ENCODE assay signal across 8 cellular contexts in the genomic region with DNA sequence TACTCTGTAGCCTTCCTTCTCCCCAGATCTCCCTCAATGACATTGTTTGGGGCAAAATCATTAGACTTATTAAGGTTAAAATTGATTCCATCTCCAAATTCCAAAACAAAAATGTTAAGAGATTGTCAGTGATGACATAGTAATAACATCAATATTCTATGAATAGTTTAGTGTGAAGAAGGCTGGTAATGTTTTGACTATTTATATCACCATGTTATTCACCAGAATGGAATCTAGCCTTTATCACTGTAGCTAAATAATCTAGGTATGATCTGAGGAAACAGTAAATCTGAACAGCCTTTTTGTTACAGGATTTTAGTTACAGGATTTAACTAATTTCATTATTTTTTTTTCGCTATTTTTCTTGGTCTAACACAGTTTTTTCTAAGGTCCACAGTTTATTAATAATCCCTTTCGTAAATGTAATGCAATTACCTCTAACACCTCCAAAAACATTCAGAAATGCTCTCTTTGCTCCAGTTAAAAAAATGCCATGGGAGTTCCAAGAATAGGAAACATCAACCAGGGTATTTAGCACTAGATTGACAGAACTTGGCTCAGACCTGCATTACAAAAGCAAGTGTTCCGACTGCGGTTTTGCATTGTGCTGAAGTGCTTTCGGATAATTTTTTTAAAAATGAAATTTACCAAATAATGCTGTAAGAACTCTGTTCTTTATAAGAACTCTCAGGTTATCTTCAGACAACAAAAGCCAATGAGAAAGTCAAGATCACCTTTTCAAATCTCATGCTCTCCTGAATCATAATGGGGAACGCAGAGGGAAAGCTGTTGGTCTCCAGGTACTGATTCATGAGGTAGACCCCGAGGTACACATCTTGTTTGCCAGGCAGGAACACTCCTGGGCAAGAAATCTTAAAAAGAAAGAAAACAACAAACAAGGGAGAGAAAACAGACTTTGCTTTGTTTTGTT. TPM values are rescaled to one million over a fixed set of nuclear protein-coding genes. Genes with fewer than 3 reads are reported as not detected.
DNase-seq lines count a peak whose midpoint lies in the region; ATAC-seq and FAIRE-seq lines count a peak whose summit lies in the region.

No MANE protein-coding gene starts in this region.

- peak overlapping the region; percentile 74 for H3K27ac ChIP-seq in effector memory CD4-positive, alpha-beta T cell (ENCODE audit: insufficient read depth, low read length, poor library complexity, severe bottlenecking)

- no peaks in the 10 kb centered on the region for H3K9me3 ChIP-seq in effector memory CD4-positive, alpha-beta T cell (ENCODE audit: control insufficient read depth, low read length)
- no peaks in the 10 kb centered on the region for H3K9me3 ChIP-seq in neuron (ENCODE audit: low read length)

- peaks cover 44% of the 10 kb centered on the region for H3K4me1 Mint-ChIP-seq in activated CD4-positive, alpha-beta T cell treated with anti-CD3 and anti-CD28 coated beads for 36 hours

- no peaks in the 10 kb centered on the region for H3K36me3 ChIP-seq in effector memory CD4-positive, alpha-beta T cell (ENCODE audit: control insufficient read depth, insufficient read depth, low read length)
- no peaks in the 10 kb centered on the region for H3K36me3 ChIP-seq in neuron (ENCODE audit: insufficient read depth, low read length)

- intact Hi-C loops in activated CD4-positive, alpha-beta T cell treated with anti-CD3 and anti-CD28 coated beads for 36 hours (cut with DNase I, micrococcal nuclease), result loop anchor here (1.0 to 10.0 kb wide), 6 partner anchors 18 to 1817 kb away; a partner anchor contains a TSS

- no peaks in the 10 kb centered on the region for H3K27me3 Mint-ChIP-seq in activated CD4-positive, alpha-beta T cell treated with anti-CD3 and anti-CD28 coated beads for 36 hours

- DNase-seq in activated CD4-positive, alpha-beta T cell treated with anti-CD3 and anti-CD28 coated beads for 36 hours, result no peak
- DNase-seq in activated CD4-positive, alpha-beta T cell treated with anti-CD3 and anti-CD28 coated beads, Interleukin-2, amount 50 U/mL, for 48 hours, result no peak
- DNase-seq in OCI-M1 (lab: John Stamatoyannopoulos, UW) (peak; percentile 97), islet precursor cell (no peak), urothelium cell line (ENCODE audit: low spot score) (no peak)
- DNase-seq in effector memory CD4-positive, alpha-beta T cell, result no peak

- H3K9me3 Mint-ChIP-seq in activated CD4-positive, alpha-beta T cell treated with anti-CD3 and anti-CD28 coated beads for 36 hours (ENCODE audit: low read depth), result no peaks in the 10 kb centered on the region

- ATAC-seq in activated CD4-positive, alpha-beta T cell treated with anti-CD3 and anti-CD28 coated beads for 36 hours, result no peak
- ATAC-seq in GM19351 (IDR thresholded peaks at IDR 0.05; ENCODE audit: unreplicated experiment), result no peak

- CTCF ChIA-PET in activated CD4-positive, alpha-beta T cell treated with anti-CD3 and anti-CD28 coated beads for 36 hours (lab: Charles Lee), result interaction anchor here (1.0 kb wide), 1 partner anchor 14 kb away, joined by 3 read pairs; no protein-coding TSS in a partner anchor

- H3K4me3 Mint-ChIP-seq in activated CD4-positive, alpha-beta T cell treated with anti-CD3 and anti-CD28 coated beads for 36 hours, result peak overlapping the region; percentile 82

- no peak for FAIRE-seq in urothelium cell line (lab: Jason Lieb, UNC)

- POLR2A ChIA-PET in activated CD4-positive, alpha-beta T cell treated with anti-CD3 and anti-CD28 coated beads for 36 hours (lab: Charles Lee), result interaction anchor here (0.7 kb wide), 1 partner anchor 19 kb away, joined by 7 read pairs; no protein-coding TSS in a partner anchor

- H3K4me3 ChIP-seq in effector memory CD4-positive, alpha-beta T cell (ENCODE audit: insufficient read depth, low read depth, low read length, poor library complexity, severe bottlenecking), result peak overlapping the region; percentile 91
- peak overlapping the region; percentile 61 for H3K4me3 ChIP-seq in neuron (ENCODE audit: low read length)

- H2AFZ ChIP-seq in neuron (ENCODE audit: low read depth, low read length), result peak overlapping the region; percentile 79

- H3K27ac Mint-ChIP-seq in activated CD4-positive, alpha-beta T cell treated with anti-CD3 and anti-CD28 coated beads for 36 hours, result peak overlapping the region; percentile 86

- H3K4me1 ChIP-seq in effector memory CD4-positive, alpha-beta T cell (ENCODE audit: control insufficient read depth, insufficient read depth, low read length, poor library complexity, severe bottlenecking), result peaks cover 33% of the 10 kb centered on the region
- peaks cover 28% of the 10 kb centered on the region for H3K4me1 ChIP-seq in neuron (ENCODE audit: insufficient read depth, low read length)

- peaks cover 3% of the 10 kb centered on the region for H3K36me3 Mint-ChIP-seq in activated CD4-positive, alpha-beta T cell treated with anti-CD3 and anti-CD28 coated beads for 36 hours (ENCODE audit: low read depth)

- H3K27me3 ChIP-seq in effector memory CD4-positive, alpha-beta T cell (replicated peaks; ENCODE audit: control insufficient read depth, insufficient read depth, low read length, poor library complexity, severe bottlenecking), result no peaks in the 10 kb centered on the region
- no peaks in the 10 kb centered on the region for H3K27me3 ChIP-seq in neuron (ENCODE audit: insufficient read depth, low read length)

RNA-seq across cellular contexts. Expression of a gene that starts 0.7 kb away (rescaled TPM):
- total RNA-seq in activated CD4-positive, alpha-beta T cell treated with anti-CD3 and anti-CD28 coated beads for 36 hours, result 1 to 10 TPM; 4.3 to 5.0 TPM

RNA-seq across cellular contexts. Expression of a gene that starts 4.8 kb away (rescaled TPM):
- under 1 TPM; 0.21 to 0.30 TPM for total RNA-seq in activated CD4-positive, alpha-beta T cell treated with anti-CD3 and anti-CD28 coated beads for 36 hours

RNA-seq across cellular contexts. Expression of a gene that starts 17.9 kb away (rescaled TPM):
- 1 to 10 TPM; 8.0 to 9.8 TPM for total RNA-seq in activated CD4-positive, alpha-beta T cell treated with anti-CD3 and anti-CD28 coated beads for 36 hours
